In genomic region chr16:57030346-57030902, GRCh38 we compare ENCODE assay signal across 1 cellular context.
TF ChIP-seq lines count a peak whose summit lies in the region.

No MANE protein-coding gene starts in this region.

TF ChIP-seq in H1, 55 proteins besides CTCF, POLR2A, EP300 and RAD21:
- TF ChIP-seq HDAC2 (IDR thresholded peaks at IDR 0.05; ENCODE audit: borderline replicate concordance in 1 of 2, low read depth in 2 of 2, low read length in 2 of 2): no peak
- TF ChIP-seq CHD2 (IDR thresholded peaks at IDR 0.05; ENCODE audit: low read length): no peak
- no peak for TF ChIP-seq SIRT6 (IDR thresholded peaks at IDR 0.05; ENCODE audit: low read length)
- TF ChIP-seq CHD1 (IDR thresholded peaks at IDR 0.05; ENCODE audit: low read depth, low read length): no peak
- no peak for TF ChIP-seq TAF7 (optimal IDR thresholded peaks at IDR 0.05; ENCODE audit: borderline replicate concordance, low read depth, low read length)
- no peak for TF ChIP-seq JUN (IDR thresholded peaks at IDR 0.05; ENCODE audit: low read depth, low read length)
- TF ChIP-seq USF2 (IDR thresholded peaks at IDR 0.05; ENCODE audit: low read length): no peak
